8 cellular contexts compared by ENCODE assay signal in genomic region chr6:28225056-28225834, GRCh38. TPM values are rescaled to one million over a fixed set of nuclear protein-coding genes. Genes with fewer than 3 reads are reported as not detected.
DNase-seq lines count a peak whose midpoint lies in the region; ATAC-seq lines count a peak whose summit lies in the region.

TSS of gene ZSCAN9 (plus strand) at chr6:28225275. CDS start at chr6:28227085, 1,810 bp downstream.

- peaks cover 14% of the 10 kb centered on the region for H3K27me3 ChIP-seq in CD4-positive, alpha-beta memory T cell (ENCODE audit: insufficient read depth, low read length)
- H3K27me3 ChIP-seq in mononuclear cell (ENCODE audit: insufficient read depth, low read length) (peaks cover 35% of the 10 kb centered on the region), stomach smooth muscle (ENCODE audit: control insufficient read depth in 1 of 2, insufficient read depth in 2 of 2, low read length in 2 of 2) (peaks cover 0 to 12% of the 10 kb centered on the region in 2 donors)

- ATAC-seq in HG03354 (IDR thresholded peaks at IDR 0.05; ENCODE audit: poor library complexity, severe bottlenecking, unreplicated experiment) (peak; percentile 89), esophagus mucosa (peak; percentile 87)
- peak; percentile 87 for ATAC-seq in activated CD8-positive, alpha-beta memory T cell treated with anti-CD3 and anti-CD28 coated beads, Interleukin-2, amount 10 ng/mL, durations not matched to agents 7 days and 5 days

- H3K4me3 ChIP-seq in CD4-positive, alpha-beta memory T cell (ENCODE audit: low read length in 2 of 2): peak within 1 kb of the TSS; percentile 60 to 74
- H3K4me3 ChIP-seq in mononuclear cell (ENCODE audit: low read length): peak within 1 kb of the TSS; percentile 75
- peak within 1 kb of the TSS; percentile 79 to 85 for H3K4me3 ChIP-seq in stomach smooth muscle (ENCODE audit: low read length in 2 of 2)

- POLR2A ChIA-PET in CD4-positive, alpha-beta memory T cell (lab: Charles Lee; ENCODE audit: partially characterized antibody): no interaction called here

- H3K9me3 Mint-ChIP-seq in CD4-positive, alpha-beta memory T cell: peaks cover 0 to 8% (median 0%) of the 10 kb centered on the region in 8 donors
- no peaks in the 10 kb centered on the region for H3K9me3 Mint-ChIP-seq in activated CD8-positive, alpha-beta memory T cell treated with anti-CD3 and anti-CD28 coated beads, Interleukin-2, amount 10 ng/mL, durations not matched to agents 7 days and 5 days (ENCODE audit: low read depth)

- no peak within 1 kb of the TSS for H3K27ac ChIP-seq in CD4-positive, alpha-beta memory T cell (ENCODE audit: low read depth, low read length)
- H3K27ac ChIP-seq in stomach smooth muscle (ENCODE audit: low read length): peak within 1 kb of the TSS; percentile 69

- H3K27ac Mint-ChIP-seq in CD4-positive, alpha-beta memory T cell: peak within 1 kb of the TSS in 6 of 7 donors; percentile 36 to 92 (median 82)
- H3K27ac Mint-ChIP-seq in activated CD8-positive, alpha-beta memory T cell treated with anti-CD3 and anti-CD28 coated beads, Interleukin-2, amount 10 ng/mL, durations not matched to agents 7 days and 5 days: peak within 1 kb of the TSS; percentile 75

- H3K9ac ChIP-seq in stomach smooth muscle (ENCODE audit: low read length in 2 of 2): peak within 1 kb of the TSS; percentile 71 to 87

- intact Hi-C loops in CD4-positive, alpha-beta memory T cell (cut with micrococcal nuclease): no loop called here

- H3K4me1 Mint-ChIP-seq in CD4-positive, alpha-beta memory T cell: peaks cover 8 to 15% (median 8%) of the 10 kb centered on the region in 4 donors
- H3K4me1 Mint-ChIP-seq in activated CD8-positive, alpha-beta memory T cell treated with anti-CD3 and anti-CD28 coated beads, Interleukin-2, amount 10 ng/mL, durations not matched to agents 7 days and 5 days: peaks cover 35% of the 10 kb centered on the region

- H3K9me3 ChIP-seq in CD4-positive, alpha-beta memory T cell (ENCODE audit: control insufficient read depth in 1 of 2, low read length in 2 of 2): no peaks in the 10 kb centered on the region
- H3K9me3 ChIP-seq in mononuclear cell (ENCODE audit: low read depth, low read length) (no peaks in the 10 kb centered on the region), stomach smooth muscle (ENCODE audit: control insufficient read depth in 2 of 2, low read length in 2 of 2) (no peaks in the 10 kb centered on the region)

- CTCF ChIA-PET in CD4-positive, alpha-beta memory T cell (lab: Charles Lee; ENCODE audit: partially characterized antibody): no interaction called here
- CTCF ChIA-PET in activated CD8-positive, alpha-beta memory T cell treated with anti-CD3 and anti-CD28 coated beads, Interleukin-2, amount 10 ng/mL, durations not matched to agents 7 days and 5 days (lab: Charles Lee): no interaction called here

- peak within 1 kb of the TSS; percentile 91 to 97 (median 94) for H3K4me3 Mint-ChIP-seq in CD4-positive, alpha-beta memory T cell
- peak within 1 kb of the TSS; percentile 87 for H3K4me3 Mint-ChIP-seq in activated CD8-positive, alpha-beta memory T cell treated with anti-CD3 and anti-CD28 coated beads, Interleukin-2, amount 10 ng/mL, durations not matched to agents 7 days and 5 days

- peaks cover 31% of the 10 kb centered on the region in 2 donors for H3K27me3 Mint-ChIP-seq in CD4-positive, alpha-beta memory T cell
- H3K27me3 Mint-ChIP-seq in activated CD8-positive, alpha-beta memory T cell treated with anti-CD3 and anti-CD28 coated beads, Interleukin-2, amount 10 ng/mL, durations not matched to agents 7 days and 5 days: peaks cover 31% of the 10 kb centered on the region

- H3K36me3 Mint-ChIP-seq in CD4-positive, alpha-beta memory T cell: peaks cover 8 to 10% of the 10 kb centered on the region in 2 donors
- peaks cover 10% of the 10 kb centered on the region for H3K36me3 Mint-ChIP-seq in activated CD8-positive, alpha-beta memory T cell treated with anti-CD3 and anti-CD28 coated beads, Interleukin-2, amount 10 ng/mL, durations not matched to agents 7 days and 5 days

- no peaks in the 10 kb centered on the region for H3K36me3 ChIP-seq in CD4-positive, alpha-beta memory T cell (ENCODE audit: insufficient read depth, low read length)
- peaks cover 20 to 21% of the 10 kb centered on the region in 2 donors for H3K36me3 ChIP-seq in stomach smooth muscle (ENCODE audit: control insufficient read depth in 2 of 2, insufficient read depth in 2 of 2, low read length in 2 of 2)

- peaks cover 7% of the 10 kb centered on the region for H3K4me1 ChIP-seq in CD4-positive, alpha-beta memory T cell (ENCODE audit: insufficient read depth, low read length)
- H3K4me1 ChIP-seq in mononuclear cell (ENCODE audit: insufficient read depth, low read length): peaks cover 12% of the 10 kb centered on the region
- peaks cover 6% of the 10 kb centered on the region for H3K4me1 ChIP-seq in stomach smooth muscle (ENCODE audit: control insufficient read depth, insufficient read depth, low read length)

- DNase-seq in CD4-positive, alpha-beta memory T cell: peak in 3 of 5 donors; percentile 15 to 26 (median 16)
- peak; percentile 60 for DNase-seq in GM19238 (ENCODE audit: insufficient read length, low spot score)
- peak; percentile 74 for DNase-seq in NCI-H446 treated with DMSO at 0.1 percent for 48 hours (lab: John Stamatoyannopoulos, UW)
- peak; percentile 64 for DNase-seq in activated CD8-positive, alpha-beta memory T cell treated with anti-CD3 and anti-CD28 coated beads, Interleukin-2, amount 10 ng/mL, durations not matched to agents 7 days and 5 days

RNA-seq across cellular contexts. Expression of gene ZSCAN9, which starts in this region (rescaled TPM):
- 1 to 10 TPM; 3.4 to 4.4 TPM for total RNA-seq in CD4-positive, alpha-beta memory T cell
- 1 to 10 TPM; 1.2 to 3.5 TPM for polyA plus RNA-seq in CD4-positive, alpha-beta memory T cell
- total RNA-seq in activated CD8-positive, alpha-beta memory T cell treated with anti-CD3 and anti-CD28 coated beads, Interleukin-2, amount 10 ng/mL, durations not matched to agents 7 days and 5 days: 10 to 100 TPM in 1 of 2 experiments, 1 to 10 TPM in 1; 7.0 to 11.6 TPM
- total RNA-seq in esophagus mucosa (6.4 TPM), mononuclear cell (6.7 TPM)

Comparison
In these comparisons a context has a peak if more than half of its experiments do, and no peak if none do; other contexts are left out.
1. DNase-seq: peak in every context shown above with its lines; median percentile 74 in NCI-H446 treated with DMSO at 0.1 percent for 48 hours; 64 in activated CD8-positive, alpha-beta memory T cell treated with anti-CD3 and anti-CD28 coated beads, Interleukin-2, amount 10 ng/mL, durations not matched to agents 7 days and 5 days; 60 in GM19238; 16 in CD4-positive, alpha-beta memory T cell.